Comparison of ENCODE assay signal across 1 cellular context in the genomic region with DNA sequence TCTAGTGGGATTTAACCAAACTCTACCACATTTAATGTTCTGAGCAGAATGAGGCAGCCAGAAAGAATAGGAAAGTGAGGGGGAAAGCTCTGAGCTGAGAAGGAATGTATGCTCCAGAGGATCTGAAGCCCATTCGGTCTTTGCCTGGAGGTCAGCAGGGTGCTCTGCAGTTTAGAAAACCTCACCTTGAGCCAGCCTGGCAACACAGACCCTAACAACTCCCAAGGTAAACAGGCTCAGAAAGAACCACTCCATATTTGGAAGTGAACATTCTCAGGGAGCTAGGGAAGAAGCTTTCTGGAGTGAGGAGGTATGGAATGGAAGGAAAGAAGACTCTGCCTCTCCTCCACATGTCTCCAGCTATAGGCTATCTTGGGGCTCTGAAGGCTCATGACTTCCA.
TF ChIP-seq lines count a peak whose summit lies in the region.

No MANE protein-coding gene starts in this region.

TF ChIP-seq in H1, 55 proteins besides CTCF, POLR2A, EP300 and RAD21:
- TF ChIP-seq SRF (IDR thresholded peaks at IDR 0.05; ENCODE audit: low read depth, low read length): peak; percentile 76; the same call in 1 of the 2 replicates
- TF ChIP-seq TBP (IDR thresholded peaks at IDR 0.05; ENCODE audit: low read depth, low read length): no peak
